18 cellular contexts compared by ENCODE assay signal in genomic region chr6:108673602-108674001, GRCh38.
DNase-seq lines count a peak whose midpoint lies in the region; ATAC-seq and TF ChIP-seq lines count a peak whose summit lies in the region.
"Had no signal": no experiment of that assay in that cellular context is flagged by ENCODE, and none has a peak within 500 bp of the region (broad histone marks: within the 10 kb centered on the region; RNA-seq: fewer than 3 reads in every experiment).

No MANE protein-coding gene starts in this region.

- no peaks in the 10 kb centered on the region for H3K9me2 ChIP-seq in PC-9 (ENCODE audit: insufficient read depth)

- 52 to 71% (median 69%) methylated on average over 2 of the region's 2 CpGs for WGBS in heart left ventricle, 4 donors
- 37 to 76% (median 73%) methylated on average over 2 of the region's 2 CpGs for whole genome bisulfite sequencing in stomach, 5 donors

- H2AFZ ChIP-seq in PC-9, result no peak overlapping the region

- no peak for TF ChIP-seq CTCF in heart left ventricle (IDR thresholded peaks at IDR 0.05)
- no peak for TF ChIP-seq CTCF in PC-9 (conservative IDR thresholded peaks at IDR 0.05)
- no peak for TF ChIP-seq CTCF in stomach (IDR thresholded peaks at IDR 0.05)

- peaks cover 100% of the 10 kb centered on the region for H3K79me2 ChIP-seq in PC-9 (ENCODE audit: low read depth)

- TF ChIP-seq EP300 in stomach (IDR thresholded peaks at IDR 0.05), result no peak

- H3F3A ChIP-seq in PC-9 (ENCODE audit: insufficient read depth, low read depth), result peaks cover 61% of the 10 kb centered on the region

- H3K27me3 ChIP-seq in heart left ventricle, result no peaks in the 10 kb centered on the region
- no peaks in the 10 kb centered on the region for H3K27me3 ChIP-seq in PC-9 (ENCODE audit: insufficient read depth, low read depth)
- no peaks in the 10 kb centered on the region for H3K27me3 ChIP-seq in stomach
- H3K27me3 ChIP-seq: adrenal gland, uterus had no signal

- POLR2A ChIA-PET in PC-9 (lab: Charles Lee; ENCODE audit: unreplicated experiment), result no interaction called here

- H3K36me3 ChIP-seq in heart left ventricle (peaks cover 0 to 5% (median 0%) of the 10 kb centered on the region in 9 donors), PC-9 (ENCODE audit: low read depth) (peaks cover 21% of the 10 kb centered on the region; the same call in 1 of the 2 replicates), stomach (peaks cover 0 to 16% (median 6%) of the 10 kb centered on the region in 4 donors)
- H3K36me3 ChIP-seq: adrenal gland, uterus had no signal

- TF ChIP-seq POLR2A in heart left ventricle (IDR thresholded peaks at IDR 0.05) (no peak), stomach (IDR thresholded peaks at IDR 0.05) (no peak)

- H3K27ac ChIP-seq in heart left ventricle (peak overlapping the region in 1 of 12 donors; percentile 55), PC-9 (peak overlapping the region; percentile 63), epithelial cell of prostate (peak overlapping the region; percentile 78), stomach (no peak overlapping the region)
- H3K27ac ChIP-seq: adrenal gland, uterus had no signal

- intact Hi-C loops in heart left ventricle (cut with DNase I), result no loop called here
- intact Hi-C loops in Right ventricle myocardium superior (cut with DNase I), result no loop called here
- intact Hi-C loops in PC-9 (cut with micrococcal nuclease; ENCODE audit: unreplicated experiment), result no loop called here
- intact Hi-C loops in stomach (cut with DNase I; ENCODE audit: low total_unique reads), result loop anchor here (10.0 kb wide), 1 partner anchor 99 kb away; no protein-coding TSS in a partner anchor

- CTCF ChIA-PET in PC-9 (lab: Charles Lee), result no interaction called here

- H3K4me2 ChIP-seq in PC-9, result peak overlapping the region; percentile 50

- H3K4me1 ChIP-seq in heart left ventricle, result peaks cover 17 to 97% (median 92%) of the 10 kb centered on the region in 12 donors
- H3K4me1 ChIP-seq in PC-9 (replicated peaks; ENCODE audit: insufficient read depth), result peaks cover 77% of the 10 kb centered on the region
- H3K4me1 ChIP-seq in stomach, result peaks cover 62 to 100% (median 94%) of the 10 kb centered on the region in 4 donors

- no TSS peak for BruUV-seq in PC-9 (replicated peaks; lab: Mats Ljungman, UMichigan)

- H3K4me3 ChIP-seq in heart left ventricle (no peak overlapping the region), PC-9 (no peak overlapping the region), stomach (no peak overlapping the region)
- H3K4me3 ChIP-seq: adrenal gland, lung, uterus had no signal

- H3K9me3 ChIP-seq in heart left ventricle, result no peaks in the 10 kb centered on the region
- H3K9me3 ChIP-seq in PC-9 (ENCODE audit: insufficient read depth, low read depth), result no peaks in the 10 kb centered on the region
- no peaks in the 10 kb centered on the region for H3K9me3 ChIP-seq in stomach
- H3K9me3 ChIP-seq: adrenal gland, uterus had no signal

- peaks cover 49% of the 10 kb centered on the region for H4K20me1 ChIP-seq in PC-9 (ENCODE audit: insufficient read depth)

- ATAC-seq in heart left ventricle, result peak in 3 of 4 donors; percentile 33 to 36 (median 35)
- no peak for ATAC-seq in Right ventricle myocardium superior (ENCODE audit: poor library complexity)
- ATAC-seq in HG02798 (IDR thresholded peaks at IDR 0.05; ENCODE audit: poor library complexity, unreplicated experiment), result no peak
- ATAC-seq: T-cell had no signal

- DNase-seq in heart left ventricle (no peak), Right ventricle myocardium superior (no peak), PC-9 (peak; percentile 36 to 91), epithelial cell of prostate (ENCODE audit: low read depth, low spot score) (peak; percentile 64), stomach (peak; percentile 50), inferior parietal cortex (ENCODE audit: extremely low spot score) (no peak), NCI-H2227 treated with DMSO at 0.1 percent for 48 hours (lab: John Stamatoyannopoulos, UW) (no peak)
- DNase-seq: activated CD4-positive, CD25-positive, alpha-beta regulatory T cell treated with anti-CD3 and anti-CD28 coated beads, Interleukin-2, amount 50 U/mL, for 72 hours; adrenal gland; C1 segment of cervical spinal cord; central memory CD4-positive, alpha-beta T cell; DND-41; NCI-H146; NCI-H524; T-cell; uterus had no signal

Comparison
In these comparisons a context has a peak if more than half of its experiments do, and no peak if none do; other contexts are left out.
1. ATAC-seq: peak in heart left ventricle (3 of 4); none in Right ventricle myocardium superior (single experiment) and HG02798 (single experiment).
2. DNase-seq: peak in PC-9 (2 of 2), epithelial cell of prostate (single experiment) and stomach (single experiment); none in heart left ventricle (0 of 5), Right ventricle myocardium superior (single experiment), inferior parietal cortex (single experiment) and NCI-H2227 treated with DMSO at 0.1 percent for 48 hours (single experiment).
3. H3K27ac ChIP-seq: peak in PC-9 (single experiment) and epithelial cell of prostate (single experiment); none in stomach (0 of 5).